ENCODE assay signal across 1 cellular context in the genomic region with DNA sequence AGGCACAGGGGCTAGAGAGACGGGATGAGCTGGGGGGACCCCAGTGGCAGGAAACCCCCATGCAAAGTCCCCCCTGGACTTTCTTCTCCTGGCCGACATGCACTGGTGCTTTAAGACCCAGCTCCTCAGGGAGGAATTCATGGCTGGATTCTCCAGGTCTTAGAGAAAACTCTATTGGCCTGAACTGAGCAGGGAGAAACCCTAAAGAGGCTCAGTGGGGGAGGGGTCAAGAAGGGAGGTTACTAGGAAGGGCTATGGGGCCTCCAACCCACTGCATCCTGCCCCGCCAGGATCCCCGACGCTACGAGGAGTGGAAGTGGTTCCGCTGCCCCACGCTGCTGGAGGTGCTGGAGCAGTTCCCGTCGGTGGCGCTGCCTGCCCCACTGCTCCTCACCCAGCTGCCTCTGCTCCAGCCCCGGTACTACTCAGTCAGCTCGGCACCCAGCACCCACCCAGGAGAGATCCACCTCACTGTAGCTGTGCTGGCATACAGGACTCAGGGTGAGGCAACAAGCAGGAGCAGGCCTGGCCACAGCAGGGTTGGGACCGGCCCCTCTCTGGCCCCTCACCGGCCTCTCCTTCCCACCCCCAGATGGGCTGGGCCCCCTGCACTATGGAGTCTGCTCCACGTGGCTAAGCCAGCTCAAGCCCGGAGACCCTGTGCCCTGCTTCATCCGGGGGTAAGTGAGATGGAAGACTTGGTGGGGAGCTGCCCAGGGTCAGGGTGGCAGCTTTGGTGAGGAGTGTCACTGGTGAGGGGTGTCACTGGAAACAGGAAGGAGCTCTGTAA.
TF ChIP-seq lines count a peak whose summit lies in the region.

No MANE protein-coding gene starts in this region.

TF ChIP-seq in K562, 482 proteins besides CTCF, POLR2A, EP300 and RAD21 (continued from another document and continues in another):
- TF ChIP-seq, protein P1, sequence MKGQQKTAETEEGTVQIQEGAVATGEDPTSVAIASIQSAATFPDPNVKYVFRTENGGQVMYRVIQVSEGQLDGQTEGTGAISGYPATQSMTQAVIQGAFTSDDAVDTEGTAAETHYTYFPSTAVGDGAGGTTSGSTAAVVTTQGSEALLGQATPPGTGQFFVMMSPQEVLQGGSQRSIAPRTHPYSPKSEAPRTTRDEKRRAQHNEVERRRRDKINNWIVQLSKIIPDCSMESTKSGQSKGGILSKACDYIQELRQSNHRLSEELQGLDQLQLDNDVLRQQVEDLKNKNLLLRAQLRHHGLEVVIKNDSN (CRISPR knock-in tag; IDR thresholded peaks at IDR 0.05), result peak; percentile 55
- peak in 1 of 2 experiments; percentile 55; a peak in 1 of 4 replicates for TF ChIP-seq KDM4B (IDR thresholded peaks at IDR 0.05; ENCODE audit: borderline replicate concordance in 2 of 2, low read depth in 1 of 2)
- TF ChIP-seq GABPB1 (CRISPR knock-in tag; IDR thresholded peaks at IDR 0.05), result no peak; the same call in 1 of the 2 replicates
- no peak for TF ChIP-seq ZNF239 (CRISPR knock-in tag; IDR thresholded peaks at IDR 0.05)
- no peak for TF ChIP-seq ZNF785 (CRISPR knock-in tag; IDR thresholded peaks at IDR 0.05)
- TF ChIP-seq, protein P2, sequence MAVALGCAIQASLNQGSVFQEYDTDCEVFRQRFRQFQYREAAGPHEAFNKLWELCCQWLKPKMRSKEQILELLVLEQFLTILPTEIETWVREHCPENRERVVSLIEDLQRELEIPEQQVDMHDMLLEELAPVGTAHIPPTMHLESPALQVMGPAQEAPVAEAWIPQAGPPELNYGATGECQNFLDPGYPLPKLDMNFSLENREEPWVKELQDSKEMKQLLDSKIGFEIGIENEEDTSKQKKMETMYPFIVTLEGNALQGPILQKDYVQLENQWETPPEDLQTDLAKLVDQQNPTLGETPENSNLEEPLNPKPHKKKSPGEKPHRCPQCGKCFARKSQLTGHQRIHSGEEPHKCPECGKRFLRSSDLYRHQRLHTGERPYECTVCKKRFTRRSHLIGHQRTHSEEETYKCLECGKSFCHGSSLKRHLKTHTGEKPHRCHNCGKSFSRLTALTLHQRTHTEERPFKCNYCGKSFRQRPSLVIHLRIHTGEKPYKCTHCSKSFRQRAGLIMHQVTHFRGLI (CRISPR knock-in tag; IDR thresholded peaks at IDR 0.05), result 0 out of 2 replicates have a peak, but pooled peaks have one; percentile 23
- no peak for TF ChIP-seq GATA2 (CRISPR knock-in tag; IDR thresholded peaks at IDR 0.05)
- TF ChIP-seq ASH1L (IDR thresholded peaks at IDR 0.05; ENCODE audit: borderline replicate concordance, low read depth, partially characterized antibody), result no peak
- peak; percentile 75 for TF ChIP-seq ZFX (CRISPR knock-in tag; IDR thresholded peaks at IDR 0.05)
- TF ChIP-seq, protein P3, sequence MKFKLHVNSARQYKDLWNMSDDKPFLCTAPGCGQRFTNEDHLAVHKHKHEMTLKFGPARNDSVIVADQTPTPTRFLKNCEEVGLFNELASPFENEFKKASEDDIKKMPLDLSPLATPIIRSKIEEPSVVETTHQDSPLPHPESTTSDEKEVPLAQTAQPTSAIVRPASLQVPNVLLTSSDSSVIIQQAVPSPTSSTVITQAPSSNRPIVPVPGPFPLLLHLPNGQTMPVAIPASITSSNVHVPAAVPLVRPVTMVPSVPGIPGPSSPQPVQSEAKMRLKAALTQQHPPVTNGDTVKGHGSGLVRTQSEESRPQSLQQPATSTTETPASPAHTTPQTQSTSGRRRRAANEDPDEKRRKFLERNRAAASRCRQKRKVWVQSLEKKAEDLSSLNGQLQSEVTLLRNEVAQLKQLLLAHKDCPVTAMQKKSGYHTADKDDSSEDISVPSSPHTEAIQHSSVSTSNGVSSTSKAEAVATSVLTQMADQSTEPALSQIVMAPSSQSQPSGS (CRISPR knock-in tag; IDR thresholded peaks at IDR 0.05), result no peak
- TF ChIP-seq CREM (IDR thresholded peaks at IDR 0.05; ENCODE audit: low read depth), result peak; percentile 25; the same call in 1 of the 2 replicates
- TF ChIP-seq MAZ (CRISPR knock-in tag; conservative IDR thresholded peaks at IDR 0.05 in 1 of 2, IDR thresholded peaks at IDR 0.05 in 1 of 2), result peak; percentile 58 to 72
- TF ChIP-seq SMARCC2 (IDR thresholded peaks at IDR 0.05; ENCODE audit: low read depth), result no peak
- no peak for TF ChIP-seq PRPF4 (IDR thresholded peaks at IDR 0.05; ENCODE audit: insufficient read depth, low read depth, low read length, poor library complexity, severe bottlenecking)
- no peak for TF ChIP-seq PHB (CRISPR knock-in tag; IDR thresholded peaks at IDR 0.05)
- TF ChIP-seq, protein P4, sequence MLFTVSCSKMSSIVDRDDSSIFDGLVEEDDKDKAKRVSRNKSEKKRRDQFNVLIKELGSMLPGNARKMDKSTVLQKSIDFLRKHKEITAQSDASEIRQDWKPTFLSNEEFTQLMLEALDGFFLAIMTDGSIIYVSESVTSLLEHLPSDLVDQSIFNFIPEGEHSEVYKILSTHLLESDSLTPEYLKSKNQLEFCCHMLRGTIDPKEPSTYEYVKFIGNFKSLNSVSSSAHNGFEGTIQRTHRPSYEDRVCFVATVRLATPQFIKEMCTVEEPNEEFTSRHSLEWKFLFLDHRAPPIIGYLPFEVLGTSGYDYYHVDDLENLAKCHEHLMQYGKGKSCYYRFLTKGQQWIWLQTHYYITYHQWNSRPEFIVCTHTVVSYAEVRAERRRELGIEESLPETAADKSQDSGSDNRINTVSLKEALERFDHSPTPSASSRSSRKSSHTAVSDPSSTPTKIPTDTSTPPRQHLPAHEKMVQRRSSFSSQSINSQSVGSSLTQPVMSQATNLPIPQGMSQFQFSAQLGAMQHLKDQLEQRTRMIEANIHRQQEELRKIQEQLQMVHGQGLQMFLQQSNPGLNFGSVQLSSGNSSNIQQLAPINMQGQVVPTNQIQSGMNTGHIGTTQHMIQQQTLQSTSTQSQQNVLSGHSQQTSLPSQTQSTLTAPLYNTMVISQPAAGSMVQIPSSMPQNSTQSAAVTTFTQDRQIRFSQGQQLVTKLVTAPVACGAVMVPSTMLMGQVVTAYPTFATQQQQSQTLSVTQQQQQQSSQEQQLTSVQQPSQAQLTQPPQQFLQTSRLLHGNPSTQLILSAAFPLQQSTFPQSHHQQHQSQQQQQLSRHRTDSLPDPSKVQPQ (CRISPR knock-in tag; IDR thresholded peaks at IDR 0.05; ENCODE audit: borderline replicate concordance), result no peak
- TF ChIP-seq, protein P5, sequence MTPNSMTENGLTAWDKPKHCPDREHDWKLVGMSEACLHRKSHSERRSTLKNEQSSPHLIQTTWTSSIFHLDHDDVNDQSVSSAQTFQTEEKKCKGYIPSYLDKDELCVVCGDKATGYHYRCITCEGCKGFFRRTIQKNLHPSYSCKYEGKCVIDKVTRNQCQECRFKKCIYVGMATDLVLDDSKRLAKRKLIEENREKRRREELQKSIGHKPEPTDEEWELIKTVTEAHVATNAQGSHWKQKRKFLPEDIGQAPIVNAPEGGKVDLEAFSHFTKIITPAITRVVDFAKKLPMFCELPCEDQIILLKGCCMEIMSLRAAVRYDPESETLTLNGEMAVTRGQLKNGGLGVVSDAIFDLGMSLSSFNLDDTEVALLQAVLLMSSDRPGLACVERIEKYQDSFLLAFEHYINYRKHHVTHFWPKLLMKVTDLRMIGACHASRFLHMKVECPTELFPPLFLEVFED (CRISPR knock-in tag; conservative IDR thresholded peaks at IDR 0.05), result no peak
- TF ChIP-seq NUFIP1 (IDR thresholded peaks at IDR 0.05; ENCODE audit: partially characterized antibody), result no peak
- TF ChIP-seq MTA3 (IDR thresholded peaks at IDR 0.05; ENCODE audit: borderline replicate concordance), result 0 out of 2 replicates have a peak, but pooled peaks have one; percentile 53
- peak; percentile 17; the same call in 1 of the 2 replicates for TF ChIP-seq MYNN (IDR thresholded peaks at IDR 0.05)
- no peak for TF ChIP-seq MYNN (CRISPR knock-in tag; IDR thresholded peaks at IDR 0.05)
- TF ChIP-seq PHF8 (IDR thresholded peaks at IDR 0.05; ENCODE audit: borderline replicate concordance, low read length), result peak; percentile 46; the same call in 1 of the 2 replicates
- no peak for TF ChIP-seq ZNF143 (CRISPR knock-in tag; IDR thresholded peaks at IDR 0.05)
- TF ChIP-seq, protein P6, sequence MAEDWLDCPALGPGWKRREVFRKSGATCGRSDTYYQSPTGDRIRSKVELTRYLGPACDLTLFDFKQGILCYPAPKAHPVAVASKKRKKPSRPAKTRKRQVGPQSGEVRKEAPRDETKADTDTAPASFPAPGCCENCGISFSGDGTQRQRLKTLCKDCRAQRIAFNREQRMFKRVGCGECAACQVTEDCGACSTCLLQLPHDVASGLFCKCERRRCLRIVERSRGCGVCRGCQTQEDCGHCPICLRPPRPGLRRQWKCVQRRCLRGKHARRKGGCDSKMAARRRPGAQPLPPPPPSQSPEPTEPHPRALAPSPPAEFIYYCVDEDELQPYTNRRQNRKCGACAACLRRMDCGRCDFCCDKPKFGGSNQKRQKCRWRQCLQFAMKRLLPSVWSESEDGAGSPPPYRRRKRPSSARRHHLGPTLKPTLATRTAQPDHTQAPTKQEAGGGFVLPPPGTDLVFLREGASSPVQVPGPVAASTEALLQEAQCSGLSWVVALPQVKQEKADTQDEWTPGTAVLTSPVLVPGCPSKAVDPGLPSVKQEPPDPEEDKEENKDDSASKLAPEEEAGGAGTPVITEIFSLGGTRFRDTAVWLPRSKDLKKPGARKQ (CRISPR knock-in tag; IDR thresholded peaks at IDR 0.05), result no peak
- no peak for TF ChIP-seq ZNF23 (CRISPR knock-in tag; IDR thresholded peaks at IDR 0.05)
- peak; percentile 62; the same call in 1 of the 2 replicates for TF ChIP-seq L3MBTL2 (IDR thresholded peaks at IDR 0.05)
- peak; percentile 23; the same call in 1 of the 2 replicates for TF ChIP-seq GABPA (tag; conservative IDR thresholded peaks at IDR 0.05; ENCODE audit: low read depth)
- TF ChIP-seq HLTF (IDR thresholded peaks at IDR 0.05), result no peak
- TF ChIP-seq, protein P7, sequence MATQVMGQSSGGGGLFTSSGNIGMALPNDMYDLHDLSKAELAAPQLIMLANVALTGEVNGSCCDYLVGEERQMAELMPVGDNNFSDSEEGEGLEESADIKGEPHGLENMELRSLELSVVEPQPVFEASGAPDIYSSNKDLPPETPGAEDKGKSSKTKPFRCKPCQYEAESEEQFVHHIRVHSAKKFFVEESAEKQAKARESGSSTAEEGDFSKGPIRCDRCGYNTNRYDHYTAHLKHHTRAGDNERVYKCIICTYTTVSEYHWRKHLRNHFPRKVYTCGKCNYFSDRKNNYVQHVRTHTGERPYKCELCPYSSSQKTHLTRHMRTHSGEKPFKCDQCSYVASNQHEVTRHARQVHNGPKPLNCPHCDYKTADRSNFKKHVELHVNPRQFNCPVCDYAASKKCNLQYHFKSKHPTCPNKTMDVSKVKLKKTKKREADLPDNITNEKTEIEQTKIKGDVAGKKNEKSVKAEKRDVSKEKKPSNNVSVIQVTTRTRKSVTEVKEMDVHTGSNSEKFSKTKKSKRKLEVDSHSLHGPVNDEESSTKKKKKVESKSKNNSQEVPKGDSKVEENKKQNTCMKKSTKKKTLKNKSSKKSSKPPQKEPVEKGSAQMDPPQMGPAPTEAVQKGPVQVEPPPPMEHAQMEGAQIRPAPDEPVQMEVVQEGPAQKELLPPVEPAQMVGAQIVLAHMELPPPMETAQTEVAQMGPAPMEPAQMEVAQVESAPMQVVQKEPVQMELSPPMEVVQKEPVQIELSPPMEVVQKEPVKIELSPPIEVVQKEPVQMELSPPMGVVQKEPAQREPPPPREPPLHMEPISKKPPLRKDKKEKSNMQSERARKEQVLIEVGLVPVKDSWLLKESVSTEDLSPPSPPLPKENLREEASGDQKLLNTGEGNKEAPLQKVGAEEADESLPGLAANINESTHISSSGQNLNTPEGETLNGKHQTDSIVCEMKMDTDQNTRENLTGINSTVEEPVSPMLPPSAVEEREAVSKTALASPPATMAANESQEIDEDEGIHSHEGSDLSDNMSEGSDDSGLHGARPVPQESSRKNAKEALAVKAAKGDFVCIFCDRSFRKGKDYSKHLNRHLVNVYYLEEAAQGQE (CRISPR knock-in tag; IDR thresholded peaks at IDR 0.05; ENCODE audit: low read depth), result peak; percentile 67; the same call in 1 of the 2 replicates
- no peak for TF ChIP-seq RBM15 (IDR thresholded peaks at IDR 0.05; ENCODE audit: insufficient read depth, low read length)
- TF ChIP-seq MECOM (CRISPR knock-in tag; IDR thresholded peaks at IDR 0.05), result peak; percentile 61
- peak; percentile 43 for TF ChIP-seq CHD2 (IDR thresholded peaks at IDR 0.05; ENCODE audit: low read depth, low read length)
- peak; percentile 52; the same call in 1 of the 2 replicates for TF ChIP-seq CTBP1 (IDR thresholded peaks at IDR 0.05; ENCODE audit: borderline replicate concordance)
- TF ChIP-seq ZNF589 (CRISPR knock-in tag; IDR thresholded peaks at IDR 0.05; ENCODE audit: low read depth), result peak; percentile 73; the same call in 1 of the 2 replicates
- TF ChIP-seq TCF7 (IDR thresholded peaks at IDR 0.05; ENCODE audit: borderline replicate concordance), result peak; percentile 71; the same call in 1 of the 2 replicates
- TF ChIP-seq, protein P8, sequence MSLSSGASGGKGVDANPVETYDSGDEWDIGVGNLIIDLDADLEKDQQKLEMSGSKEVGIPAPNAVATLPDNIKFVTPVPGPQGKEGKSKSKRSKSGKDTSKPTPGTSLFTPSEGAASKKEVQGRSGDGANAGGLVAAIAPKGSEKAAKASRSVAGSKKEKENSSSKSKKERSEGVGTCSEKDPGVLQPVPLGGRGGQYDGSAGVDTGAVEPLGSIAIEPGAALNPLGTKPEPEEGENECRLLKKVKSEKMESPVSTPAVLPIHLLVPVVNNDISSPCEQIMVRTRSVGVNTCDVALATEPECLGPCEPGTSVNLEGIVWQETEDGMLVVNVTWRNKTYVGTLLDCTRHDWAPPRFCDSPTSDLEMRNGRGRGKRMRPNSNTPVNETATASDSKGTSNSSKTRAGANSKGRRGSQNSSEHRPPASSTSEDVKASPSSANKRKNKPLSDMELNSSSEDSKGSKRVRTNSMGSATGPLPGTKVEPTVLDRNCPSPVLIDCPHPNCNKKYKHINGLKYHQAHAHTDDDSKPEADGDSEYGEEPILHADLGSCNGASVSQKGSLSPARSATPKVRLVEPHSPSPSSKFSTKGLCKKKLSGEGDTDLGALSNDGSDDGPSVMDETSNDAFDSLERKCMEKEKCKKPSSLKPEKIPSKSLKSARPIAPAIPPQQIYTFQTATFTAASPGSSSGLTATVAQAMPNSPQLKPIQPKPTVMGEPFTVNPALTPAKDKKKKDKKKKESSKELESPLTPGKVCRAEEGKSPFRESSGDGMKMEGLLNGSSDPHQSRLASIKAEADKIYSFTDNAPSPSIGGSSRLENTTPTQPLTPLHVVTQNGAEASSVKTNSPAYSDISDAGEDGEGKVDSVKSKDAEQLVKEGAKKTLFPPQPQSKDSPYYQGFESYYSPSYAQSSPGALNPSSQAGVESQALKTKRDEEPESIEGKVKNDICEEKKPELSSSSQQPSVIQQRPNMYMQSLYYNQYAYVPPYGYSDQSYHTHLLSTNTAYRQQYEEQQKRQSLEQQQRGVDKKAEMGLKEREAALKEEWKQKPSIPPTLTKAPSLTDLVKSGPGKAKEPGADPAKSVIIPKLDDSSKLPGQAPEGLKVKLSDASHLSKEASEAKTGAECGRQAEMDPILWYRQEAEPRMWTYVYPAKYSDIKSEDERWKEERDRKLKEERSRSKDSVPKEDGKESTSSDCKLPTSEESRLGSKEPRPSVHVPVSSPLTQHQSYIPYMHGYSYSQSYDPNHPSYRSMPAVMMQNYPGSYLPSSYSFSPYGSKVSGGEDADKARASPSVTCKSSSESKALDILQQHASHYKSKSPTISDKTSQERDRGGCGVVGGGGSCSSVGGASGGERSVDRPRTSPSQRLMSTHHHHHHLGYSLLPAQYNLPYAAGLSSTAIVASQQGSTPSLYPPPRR (CRISPR knock-in tag; IDR thresholded peaks at IDR 0.05; ENCODE audit: borderline replicate concordance), result no peak
